1 cellular context compared by ENCODE assay signal in genomic region chr6:37243816-37244370, GRCh38.
TF ChIP-seq lines count a peak whose summit lies in the region.

No MANE protein-coding gene starts in this region.

TF ChIP-seq in K562, 482 proteins besides CTCF, POLR2A, EP300 and RAD21 (continued from another document and continues in another):
- TF ChIP-seq POLR2B (IDR thresholded peaks at IDR 0.05; ENCODE audit: low read depth, partially characterized antibody) = no peak
- TF ChIP-seq MCM2 (IDR thresholded peaks at IDR 0.05; ENCODE audit: low read depth) = no peak
- peak; percentile 63 for TF ChIP-seq TAL1 (IDR thresholded peaks at IDR 0.05)
- no peak for TF ChIP-seq CBX3 (IDR thresholded peaks at IDR 0.05; ENCODE audit: borderline replicate concordance in 1 of 2, low read length in 2 of 2)
- no peak for TF ChIP-seq CBX8 (IDR thresholded peaks at IDR 0.05; ENCODE audit: borderline replicate concordance, extremely low read depth, low read depth, low read length, poor library complexity, severe bottlenecking)
- TF ChIP-seq ZKSCAN3 (CRISPR knock-in tag; IDR thresholded peaks at IDR 0.05) = no peak
- no peak for TF ChIP-seq SREBF1 (IDR thresholded peaks at IDR 0.05; ENCODE audit: borderline replicate concordance, low read depth, low read length)
- TF ChIP-seq GTF2E2 (tag; IDR thresholded peaks at IDR 0.05) = no peak; the same call in 1 of the 2 replicates
- TF ChIP-seq DACH1 (IDR thresholded peaks at IDR 0.05; ENCODE audit: partially characterized antibody) = no peak
- peak; percentile 43; the same call in 1 of the 2 replicates for TF ChIP-seq CBFA2T2 (conservative IDR thresholded peaks at IDR 0.05)
- TF ChIP-seq ZNF695 (CRISPR knock-in tag; IDR thresholded peaks at IDR 0.05) = no peak
- TF ChIP-seq PTTG1 (tag; IDR thresholded peaks at IDR 0.05; ENCODE audit: low read depth) = no peak
- no peak for TF ChIP-seq PTRF (tag; IDR thresholded peaks at IDR 0.05)
- TF ChIP-seq, protein P1, sequence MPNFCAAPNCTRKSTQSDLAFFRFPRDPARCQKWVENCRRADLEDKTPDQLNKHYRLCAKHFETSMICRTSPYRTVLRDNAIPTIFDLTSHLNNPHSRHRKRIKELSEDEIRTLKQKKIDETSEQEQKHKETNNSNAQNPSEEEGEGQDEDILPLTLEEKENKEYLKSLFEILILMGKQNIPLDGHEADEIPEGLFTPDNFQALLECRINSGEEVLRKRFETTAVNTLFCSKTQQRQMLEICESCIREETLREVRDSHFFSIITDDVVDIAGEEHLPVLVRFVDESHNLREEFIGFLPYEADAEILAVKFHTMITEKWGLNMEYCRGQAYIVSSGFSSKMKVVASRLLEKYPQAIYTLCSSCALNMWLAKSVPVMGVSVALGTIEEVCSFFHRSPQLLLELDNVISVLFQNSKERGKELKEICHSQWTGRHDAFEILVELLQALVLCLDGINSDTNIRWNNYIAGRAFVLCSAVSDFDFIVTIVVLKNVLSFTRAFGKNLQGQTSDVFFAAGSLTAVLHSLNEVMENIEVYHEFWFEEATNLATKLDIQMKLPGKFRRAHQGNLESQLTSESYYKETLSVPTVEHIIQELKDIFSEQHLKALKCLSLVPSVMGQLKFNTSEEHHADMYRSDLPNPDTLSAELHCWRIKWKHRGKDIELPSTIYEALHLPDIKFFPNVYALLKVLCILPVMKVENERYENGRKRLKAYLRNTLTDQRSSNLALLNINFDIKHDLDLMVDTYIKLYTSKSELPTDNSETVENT (CRISPR knock-in tag; IDR thresholded peaks at IDR 0.05) = no peak
- no peak for TF ChIP-seq ZFPM2 (CRISPR knock-in tag; IDR thresholded peaks at IDR 0.05)
- TF ChIP-seq, protein P2, sequence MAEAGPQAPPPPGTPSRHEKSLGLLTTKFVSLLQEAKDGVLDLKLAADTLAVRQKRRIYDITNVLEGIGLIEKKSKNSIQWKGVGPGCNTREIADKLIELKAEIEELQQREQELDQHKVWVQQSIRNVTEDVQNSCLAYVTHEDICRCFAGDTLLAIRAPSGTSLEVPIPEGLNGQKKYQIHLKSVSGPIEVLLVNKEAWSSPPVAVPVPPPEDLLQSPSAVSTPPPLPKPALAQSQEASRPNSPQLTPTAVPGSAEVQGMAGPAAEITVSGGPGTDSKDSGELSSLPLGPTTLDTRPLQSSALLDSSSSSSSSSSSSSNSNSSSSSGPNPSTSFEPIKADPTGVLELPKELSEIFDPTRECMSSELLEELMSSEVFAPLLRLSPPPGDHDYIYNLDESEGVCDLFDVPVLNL (CRISPR knock-in tag; IDR thresholded peaks at IDR 0.05; ENCODE audit: low read depth) = no peak
- TF ChIP-seq CREM (IDR thresholded peaks at IDR 0.05; ENCODE audit: low read depth) = 0 out of 2 replicates have a peak, but pooled peaks have one; percentile 30
- no peak for TF ChIP-seq FOS (IDR thresholded peaks at IDR 0.05; ENCODE audit: extremely low read depth, insufficient read length)
- no peak for TF ChIP-seq ZNF764 (CRISPR knock-in tag; IDR thresholded peaks at IDR 0.05; ENCODE audit: low read depth)
- TF ChIP-seq IRF2 (CRISPR knock-in tag; IDR thresholded peaks at IDR 0.05) = no peak
- TF ChIP-seq POLR3G (IDR thresholded peaks at IDR 0.05; ENCODE audit: extremely low read depth, insufficient read length, insufficient replicate concordance) = no peak
- TF ChIP-seq PHB2 (IDR thresholded peaks at IDR 0.05; ENCODE audit: low read depth) = no peak
- TF ChIP-seq SMAD2 (IDR thresholded peaks at IDR 0.05; ENCODE audit: low read depth, low read length) = no peak
- TF ChIP-seq RFX1 (IDR thresholded peaks at IDR 0.05) = no peak
- TF ChIP-seq, protein P3, sequence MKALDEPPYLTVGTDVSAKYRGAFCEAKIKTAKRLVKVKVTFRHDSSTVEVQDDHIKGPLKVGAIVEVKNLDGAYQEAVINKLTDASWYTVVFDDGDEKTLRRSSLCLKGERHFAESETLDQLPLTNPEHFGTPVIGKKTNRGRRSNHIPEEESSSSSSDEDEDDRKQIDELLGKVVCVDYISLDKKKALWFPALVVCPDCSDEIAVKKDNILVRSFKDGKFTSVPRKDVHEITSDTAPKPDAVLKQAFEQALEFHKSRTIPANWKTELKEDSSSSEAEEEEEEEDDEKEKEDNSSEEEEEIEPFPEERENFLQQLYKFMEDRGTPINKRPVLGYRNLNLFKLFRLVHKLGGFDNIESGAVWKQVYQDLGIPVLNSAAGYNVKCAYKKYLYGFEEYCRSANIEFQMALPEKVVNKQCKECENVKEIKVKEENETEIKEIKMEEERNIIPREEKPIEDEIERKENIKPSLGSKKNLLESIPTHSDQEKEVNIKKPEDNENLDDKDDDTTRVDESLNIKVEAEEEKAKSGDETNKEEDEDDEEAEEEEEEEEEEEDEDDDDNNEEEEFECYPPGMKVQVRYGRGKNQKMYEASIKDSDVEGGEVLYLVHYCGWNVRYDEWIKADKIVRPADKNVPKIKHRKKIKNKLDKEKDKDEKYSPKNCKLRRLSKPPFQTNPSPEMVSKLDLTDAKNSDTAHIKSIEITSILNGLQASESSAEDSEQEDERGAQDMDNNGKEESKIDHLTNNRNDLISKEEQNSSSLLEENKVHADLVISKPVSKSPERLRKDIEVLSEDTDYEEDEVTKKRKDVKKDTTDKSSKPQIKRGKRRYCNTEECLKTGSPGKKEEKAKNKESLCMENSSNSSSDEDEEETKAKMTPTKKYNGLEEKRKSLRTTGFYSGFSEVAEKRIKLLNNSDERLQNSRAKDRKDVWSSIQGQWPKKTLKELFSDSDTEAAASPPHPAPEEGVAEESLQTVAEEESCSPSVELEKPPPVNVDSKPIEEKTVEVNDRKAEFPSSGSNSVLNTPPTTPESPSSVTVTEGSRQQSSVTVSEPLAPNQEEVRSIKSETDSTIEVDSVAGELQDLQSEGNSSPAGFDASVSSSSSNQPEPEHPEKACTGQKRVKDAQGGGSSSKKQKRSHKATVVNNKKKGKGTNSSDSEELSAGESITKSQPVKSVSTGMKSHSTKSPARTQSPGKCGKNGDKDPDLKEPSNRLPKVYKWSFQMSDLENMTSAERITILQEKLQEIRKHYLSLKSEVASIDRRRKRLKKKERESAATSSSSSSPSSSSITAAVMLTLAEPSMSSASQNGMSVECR (CRISPR knock-in tag; IDR thresholded peaks at IDR 0.05) = no peak
- TF ChIP-seq, protein P4, sequence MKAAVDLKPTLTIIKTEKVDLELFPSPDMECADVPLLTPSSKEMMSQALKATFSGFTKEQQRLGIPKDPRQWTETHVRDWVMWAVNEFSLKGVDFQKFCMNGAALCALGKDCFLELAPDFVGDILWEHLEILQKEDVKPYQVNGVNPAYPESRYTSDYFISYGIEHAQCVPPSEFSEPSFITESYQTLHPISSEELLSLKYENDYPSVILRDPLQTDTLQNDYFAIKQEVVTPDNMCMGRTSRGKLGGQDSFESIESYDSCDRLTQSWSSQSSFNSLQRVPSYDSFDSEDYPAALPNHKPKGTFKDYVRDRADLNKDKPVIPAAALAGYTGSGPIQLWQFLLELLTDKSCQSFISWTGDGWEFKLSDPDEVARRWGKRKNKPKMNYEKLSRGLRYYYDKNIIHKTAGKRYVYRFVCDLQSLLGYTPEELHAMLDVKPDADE (conservative IDR thresholded peaks at IDR 0.05; ENCODE audit: control insufficient read depth, low read depth, low read length) = no peak
- no peak for TF ChIP-seq ZNF75A (CRISPR knock-in tag; IDR thresholded peaks at IDR 0.05)
- no peak for TF ChIP-seq ZNF778 (CRISPR knock-in tag; IDR thresholded peaks at IDR 0.05)
- TF ChIP-seq TCF3 (CRISPR knock-in tag; IDR thresholded peaks at IDR 0.05) = peak; percentile 66
- TF ChIP-seq CBX1 (IDR thresholded peaks at IDR 0.05; ENCODE audit: low read depth) = no peak
- TF ChIP-seq, protein P5, sequence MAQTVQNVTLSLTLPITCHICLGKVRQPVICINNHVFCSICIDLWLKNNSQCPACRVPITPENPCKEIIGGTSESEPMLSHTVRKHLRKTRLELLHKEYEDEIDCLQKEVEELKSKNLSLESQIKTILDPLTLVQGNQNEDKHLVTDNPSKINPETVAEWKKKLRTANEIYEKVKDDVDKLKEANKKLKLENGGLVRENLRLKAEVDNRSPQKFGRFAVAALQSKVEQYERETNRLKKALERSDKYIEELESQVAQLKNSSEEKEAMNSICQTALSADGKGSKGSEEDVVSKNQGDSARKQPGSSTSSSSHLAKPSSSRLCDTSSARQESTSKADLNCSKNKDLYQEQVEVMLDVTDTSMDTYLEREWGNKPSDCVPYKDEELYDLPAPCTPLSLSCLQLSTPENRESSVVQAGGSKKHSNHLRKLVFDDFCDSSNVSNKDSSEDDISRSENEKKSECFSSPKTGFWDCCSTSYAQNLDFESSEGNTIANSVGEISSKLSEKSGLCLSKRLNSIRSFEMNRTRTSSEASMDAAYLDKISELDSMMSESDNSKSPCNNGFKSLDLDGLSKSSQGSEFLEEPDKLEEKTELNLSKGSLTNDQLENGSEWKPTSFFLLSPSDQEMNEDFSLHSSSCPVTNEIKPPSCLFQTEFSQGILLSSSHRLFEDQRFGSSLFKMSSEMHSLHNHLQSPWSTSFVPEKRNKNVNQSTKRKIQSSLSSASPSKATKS (CRISPR knock-in tag; IDR thresholded peaks at IDR 0.05) = no peak
- no peak for TF ChIP-seq ZNF134 (CRISPR knock-in tag; conservative IDR thresholded peaks at IDR 0.05)
- peak in 1 of 2 experiments; percentile 78; a peak in 2 of 4 replicates for TF ChIP-seq RCOR1 (IDR thresholded peaks at IDR 0.05; ENCODE audit: borderline replicate concordance in 1 of 2, low read depth in 2 of 2, low read length in 2 of 2)
- no peak for TF ChIP-seq STAT5B (CRISPR knock-in tag; IDR thresholded peaks at IDR 0.05)
- TF ChIP-seq MEF2D (tag; conservative IDR thresholded peaks at IDR 0.05; ENCODE audit: low read depth) = no peak
- no peak for TF ChIP-seq ESRRB (CRISPR knock-in tag; IDR thresholded peaks at IDR 0.05; ENCODE audit: borderline replicate concordance)
- no peak for TF ChIP-seq CREB1 (IDR thresholded peaks at IDR 0.05)
- peak; percentile 31; the same call in 1 of the 2 replicates for TF ChIP-seq CREB1 (CRISPR knock-in tag; IDR thresholded peaks at IDR 0.05)
- TF ChIP-seq MTA3 (IDR thresholded peaks at IDR 0.05; ENCODE audit: borderline replicate concordance) = 0 out of 2 replicates have a peak, but pooled peaks have one; percentile 21
- TF ChIP-seq SMARCA4 (IDR thresholded peaks at IDR 0.05) = peak; percentile 80; the same call in 1 of the 2 replicates
- no peak for TF ChIP-seq HIVEP1 (CRISPR knock-in tag; IDR thresholded peaks at IDR 0.05)
- no peak for TF ChIP-seq KDM2B (CRISPR knock-in tag; IDR thresholded peaks at IDR 0.05)
- no peak for TF ChIP-seq MTF1 (CRISPR knock-in tag; IDR thresholded peaks at IDR 0.05; ENCODE audit: borderline replicate concordance)
- no peak for TF ChIP-seq ZNF23 (CRISPR knock-in tag; IDR thresholded peaks at IDR 0.05)
- no peak for TF ChIP-seq MAFK (IDR thresholded peaks at IDR 0.05; ENCODE audit: low read length)
- TF ChIP-seq ARID1B (IDR thresholded peaks at IDR 0.05) = peak; percentile 86
- TF ChIP-seq, protein P6, sequence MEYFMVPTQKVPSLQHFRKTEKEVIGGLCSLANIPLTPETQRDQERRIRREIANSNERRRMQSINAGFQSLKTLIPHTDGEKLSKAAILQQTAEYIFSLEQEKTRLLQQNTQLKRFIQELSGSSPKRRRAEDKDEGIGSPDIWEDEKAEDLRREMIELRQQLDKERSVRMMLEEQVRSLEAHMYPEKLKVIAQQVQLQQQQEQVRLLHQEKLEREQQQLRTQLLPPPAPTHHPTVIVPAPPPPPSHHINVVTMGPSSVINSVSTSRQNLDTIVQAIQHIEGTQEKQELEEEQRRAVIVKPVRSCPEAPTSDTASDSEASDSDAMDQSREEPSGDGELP (CRISPR knock-in tag; IDR thresholded peaks at IDR 0.05; ENCODE audit: borderline replicate concordance) = peak; percentile 31; the same call in 1 of the 2 replicates
- no peak for TF ChIP-seq FOXK1 (CRISPR knock-in tag; IDR thresholded peaks at IDR 0.05; ENCODE audit: borderline replicate concordance)
- TF ChIP-seq, protein P7, sequence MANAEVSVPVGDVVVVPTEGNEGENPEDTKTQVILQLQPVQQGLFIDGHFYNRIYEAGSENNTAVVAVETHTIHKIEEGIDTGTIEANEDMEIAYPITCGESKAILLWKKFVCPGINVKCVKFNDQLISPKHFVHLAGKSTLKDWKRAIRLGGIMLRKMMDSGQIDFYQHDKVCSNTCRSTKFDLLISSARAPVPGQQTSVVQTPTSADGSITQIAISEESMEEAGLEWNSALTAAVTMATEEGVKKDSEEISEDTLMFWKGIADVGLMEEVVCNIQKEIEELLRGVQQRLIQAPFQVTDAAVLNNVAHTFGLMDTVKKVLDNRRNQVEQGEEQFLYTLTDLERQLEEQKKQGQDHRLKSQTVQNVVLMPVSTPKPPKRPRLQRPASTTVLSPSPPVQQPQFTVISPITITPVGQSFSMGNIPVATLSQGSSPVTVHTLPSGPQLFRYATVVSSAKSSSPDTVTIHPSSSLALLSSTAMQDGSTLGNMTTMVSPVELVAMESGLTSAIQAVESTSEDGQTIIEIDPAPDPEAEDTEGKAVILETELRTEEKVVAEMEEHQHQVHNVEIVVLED (CRISPR knock-in tag; IDR thresholded peaks at IDR 0.05) = no peak
- TF ChIP-seq ATF2 (CRISPR knock-in tag; IDR thresholded peaks at IDR 0.05) = no peak
- TF ChIP-seq, protein P8, sequence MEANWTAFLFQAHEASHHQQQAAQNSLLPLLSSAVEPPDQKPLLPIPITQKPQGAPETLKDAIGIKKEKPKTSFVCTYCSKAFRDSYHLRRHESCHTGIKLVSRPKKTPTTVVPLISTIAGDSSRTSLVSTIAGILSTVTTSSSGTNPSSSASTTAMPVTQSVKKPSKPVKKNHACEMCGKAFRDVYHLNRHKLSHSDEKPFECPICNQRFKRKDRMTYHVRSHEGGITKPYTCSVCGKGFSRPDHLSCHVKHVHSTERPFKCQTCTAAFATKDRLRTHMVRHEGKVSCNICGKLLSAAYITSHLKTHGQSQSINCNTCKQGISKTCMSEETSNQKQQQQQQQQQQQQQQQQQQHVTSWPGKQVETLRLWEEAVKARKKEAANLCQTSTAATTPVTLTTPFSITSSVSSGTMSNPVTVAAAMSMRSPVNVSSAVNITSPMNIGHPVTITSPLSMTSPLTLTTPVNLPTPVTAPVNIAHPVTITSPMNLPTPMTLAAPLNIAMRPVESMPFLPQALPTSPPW (CRISPR knock-in tag; IDR thresholded peaks at IDR 0.05) = peak; percentile 27; the same call in 1 of the 2 replicates
- TF ChIP-seq, protein P9, sequence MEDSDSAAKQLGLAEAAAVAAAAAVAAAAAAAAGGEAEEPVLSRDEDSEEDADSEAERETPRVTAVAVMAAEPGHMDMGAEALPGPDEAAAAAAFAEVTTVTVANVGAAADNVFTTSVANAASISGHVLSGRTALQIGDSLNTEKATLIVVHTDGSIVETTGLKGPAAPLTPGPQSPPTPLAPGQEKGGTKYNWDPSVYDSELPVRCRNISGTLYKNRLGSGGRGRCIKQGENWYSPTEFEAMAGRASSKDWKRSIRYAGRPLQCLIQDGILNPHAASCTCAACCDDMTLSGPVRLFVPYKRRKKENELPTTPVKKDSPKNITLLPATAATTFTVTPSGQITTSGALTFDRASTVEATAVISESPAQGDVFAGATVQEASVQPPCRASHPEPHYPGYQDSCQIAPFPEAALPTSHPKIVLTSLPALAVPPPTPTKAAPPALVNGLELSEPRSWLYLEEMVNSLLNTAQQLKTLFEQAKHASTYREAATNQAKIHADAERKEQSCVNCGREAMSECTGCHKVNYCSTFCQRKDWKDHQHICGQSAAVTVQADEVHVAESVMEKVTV (CRISPR knock-in tag; IDR thresholded peaks at IDR 0.05) = no peak
